In genomic region chr12:98998697-98999299, GRCh38 we compare ENCODE assay signal across 9 cellular contexts.
DNase-seq lines count a peak whose midpoint lies in the region; ATAC-seq and TF ChIP-seq lines count a peak whose summit lies in the region.
"Had no signal": no experiment of that assay in that cellular context is flagged by ENCODE, and none has a peak within 500 bp of the region (broad histone marks: within the 10 kb centered on the region; RNA-seq: fewer than 3 reads in every experiment).

No MANE protein-coding gene starts in this region.

- H3K4me2 ChIP-seq in IMR-90 (ENCODE audit: low read depth, low read length), result no peak overlapping the region
- H3K4me2 ChIP-seq in fibroblast of lung (ENCODE audit: extremely low read depth, insufficient read depth, low read length), result no peak overlapping the region

- H4K5ac ChIP-seq in IMR-90 (ENCODE audit: low read depth, low read length), result no peak overlapping the region

- intact Hi-C loops in IMR-90 (cut with micrococcal nuclease), result loop anchor here (1.0 to 2.0 kb wide), 5 partner anchors 272 to 574 kb away; no protein-coding TSS in a partner anchor

- H3K36me3 ChIP-seq in IMR-90 (ENCODE audit: control insufficient read depth, insufficient read depth, low read length) (no peaks in the 10 kb centered on the region), fibroblast of lung (ENCODE audit: control insufficient read depth, insufficient read depth, low read length) (no peaks in the 10 kb centered on the region)

- no peaks in the 10 kb centered on the region for H3K9me1 ChIP-seq in IMR-90 (ENCODE audit: insufficient read depth, low read length)

- no peak overlapping the region for H3K18ac ChIP-seq in IMR-90 (ENCODE audit: low read depth, low read length)

- no peak overlapping the region for H3K4ac ChIP-seq in IMR-90 (ENCODE audit: low read depth, low read length)

- DNase-seq in NOMO-1 treated with DMSO at 0.1 percent for 48 hours (lab: John Stamatoyannopoulos, UW; ENCODE audit: unreplicated experiment) (peak; percentile 49), NOMO-1 treated with dmso at 0.1 percent for 144 hours (lab: John Stamatoyannopoulos, UW; ENCODE audit: unreplicated experiment) (no peak), IMR-90 (peak; percentile 38), RPMI7951 (ENCODE audit: low read depth) (peak; percentile 40), fibroblast of lung (ENCODE audit: low read depth in 2 of 2) (peak; percentile 23 to 67), progenitor cell of endocrine pancreas (ENCODE audit: low spot score, unreplicated experiment) (no peak), HK-2 (ENCODE audit: unreplicated experiment) (no peak)

- H2BK5ac ChIP-seq in IMR-90 (ENCODE audit: low read depth, low read length, poor library complexity, severe bottlenecking), result no peak overlapping the region

- H4K91ac ChIP-seq in IMR-90 (ENCODE audit: insufficient read depth, low read depth, low read length), result no peak overlapping the region

- H4K20me1 ChIP-seq in IMR-90 (ENCODE audit: insufficient read depth, low read length) (no peaks in the 10 kb centered on the region), fibroblast of lung (ENCODE audit: control insufficient read depth, extremely low read depth, insufficient read depth, low read length) (no peaks in the 10 kb centered on the region)

- H2AFZ ChIP-seq in IMR-90 (replicated peaks; ENCODE audit: low read length, poor library complexity) (no peak overlapping the region), fibroblast of lung (ENCODE audit: low read length) (no peak overlapping the region)

- BruUV-seq in IMR-90 (replicated peaks; lab: Mats Ljungman, UMichigan), result no TSS peak

- H3K23ac ChIP-seq in IMR-90 (ENCODE audit: low read depth, low read length), result no peak overlapping the region

- no peak overlapping the region for H3K4me3 Mint-ChIP-seq in progenitor cell of endocrine pancreas (ENCODE audit: low read depth)
- H3K4me3 Mint-ChIP-seq: stimulated activated naive CD8-positive, alpha-beta T cell treated with anti-CD3 and anti-CD28 coated beads, Interleukin-15, Interleukin-2, amounts not matched to agents 100 ng/mL and 50 ng/mL, for 24 hours had no signal

- H4K8ac ChIP-seq in IMR-90 (ENCODE audit: low read depth in 2 of 2, low read length in 2 of 2), result no peak overlapping the region

- H3K36me3 Mint-ChIP-seq in progenitor cell of endocrine pancreas (ENCODE audit: insufficient read depth), result no peaks in the 10 kb centered on the region

- H2AK5ac ChIP-seq in IMR-90 (ENCODE audit: low read depth, low read length), result no peak overlapping the region

- POLR2A ChIA-PET in IMR-90 (lab: Charles Lee; ENCODE audit: unreplicated experiment), result interaction anchor here (0.6 kb wide), 1 partner anchor 12 kb away, joined by 3 read pairs; no protein-coding TSS in a partner anchor

- no peaks in the 10 kb centered on the region for H3K9me3 Mint-ChIP-seq in progenitor cell of endocrine pancreas (ENCODE audit: low read depth)
- H3K9me3 Mint-ChIP-seq: stimulated activated naive CD8-positive, alpha-beta T cell treated with anti-CD3 and anti-CD28 coated beads, Interleukin-15, Interleukin-2, amounts not matched to agents 100 ng/mL and 50 ng/mL, for 24 hours had no signal

- no peak overlapping the region for H2BK20ac ChIP-seq in IMR-90 (ENCODE audit: low read depth, low read length)

- 10% methylated on average over 2 of the region's 6 CpGs; no CpG with 5 or more reads in 1 of the 2 experiments for WGBS in IMR-90 (ENCODE audit: extremely low coverage in 2 of 2, insufficient read length in 1 of 2), 2 experiments

- ATAC-seq in GM21786 (IDR thresholded peaks at IDR 0.05; ENCODE audit: unreplicated experiment) (peak; percentile 87), IMR-90 (ENCODE audit: low read depth) (peak; percentile 91)

- H3K56ac ChIP-seq in IMR-90 (ENCODE audit: extremely low read depth, insufficient read depth, low read length), result no peak overlapping the region

- no peak overlapping the region for H2BK15ac ChIP-seq in IMR-90 (ENCODE audit: low read depth, low read length)

- H2AK9ac ChIP-seq in IMR-90 (replicated peaks; ENCODE audit: low read depth, low read length, poor library complexity), result no peak overlapping the region

- H3K27ac ChIP-seq in IMR-90 (ENCODE audit: insufficient read depth, low read length) (no peak overlapping the region), fibroblast of lung (ENCODE audit: insufficient read depth, low read length) (no peak overlapping the region)

- H3K9me3 ChIP-seq in IMR-90 (ENCODE audit: control insufficient read depth, insufficient read depth, low read length), result no peaks in the 10 kb centered on the region
- no peaks in the 10 kb centered on the region for H3K9me3 ChIP-seq in fibroblast of lung (ENCODE audit: control insufficient read depth, insufficient read depth, low read depth, low read length)

- H3K79me1 ChIP-seq in IMR-90 (ENCODE audit: low read depth in 1 of 2, low read length in 2 of 2), result no peaks in the 10 kb centered on the region

- no peaks in the 10 kb centered on the region for H3K79me2 ChIP-seq in fibroblast of lung (ENCODE audit: control insufficient read depth, insufficient read depth, low read length)

- dilution Hi-C loops in IMR-90 (cut with HindIII; ENCODE audit: low sequenced_read_pairs, unreplicated experiment), result no loop called here

- no peak for TF ChIP-seq POLR2A in IMR-90 (IDR thresholded peaks at IDR 0.05; ENCODE audit: low read depth, low read length)

- no peak overlapping the region for H3K9ac ChIP-seq in IMR-90 (ENCODE audit: low read depth, low read length)
- H3K9ac ChIP-seq in fibroblast of lung (ENCODE audit: insufficient read depth, low read length), result no peak overlapping the region

- no peaks in the 10 kb centered on the region for H3K4me1 Mint-ChIP-seq in progenitor cell of endocrine pancreas (ENCODE audit: low read depth)

- H2BK120ac ChIP-seq in IMR-90 (ENCODE audit: low read depth, low read length), result no peak overlapping the region

- CTCF ChIA-PET in IMR-90 (lab: Yijun Ruan, JAX), result interaction anchor here (0.6 to 1.8 kb wide), 10 partner anchors 9 to 300 kb away, joined by 3 to 10 read pairs (median 4); no protein-coding TSS in a partner anchor

- H3K4me1 ChIP-seq in IMR-90 (ENCODE audit: control insufficient read depth, insufficient read depth, low read length) (no peaks in the 10 kb centered on the region), fibroblast of lung (ENCODE audit: control insufficient read depth, extremely low read depth, insufficient read depth, low read length) (no peaks in the 10 kb centered on the region)

- H3K14ac ChIP-seq in IMR-90 (replicated peaks; ENCODE audit: low read depth, low read length), result no peak overlapping the region

- no peaks in the 10 kb centered on the region for H3K27me3 ChIP-seq in IMR-90 (ENCODE audit: control insufficient read depth, insufficient read depth, low read length)
- H3K27me3 ChIP-seq in fibroblast of lung (ENCODE audit: control insufficient read depth, insufficient read depth, low read length), result no peaks in the 10 kb centered on the region

- no peak overlapping the region for H3K27ac Mint-ChIP-seq in progenitor cell of endocrine pancreas
- H3K27ac Mint-ChIP-seq: stimulated activated naive CD8-positive, alpha-beta T cell treated with anti-CD3 and anti-CD28 coated beads, Interleukin-15, Interleukin-2, amounts not matched to agents 100 ng/mL and 50 ng/mL, for 24 hours had no signal

- no peaks in the 10 kb centered on the region for H3K27me3 Mint-ChIP-seq in progenitor cell of endocrine pancreas

- no peak overlapping the region for H3K4me3 ChIP-seq in IMR-90 (ENCODE audit: insufficient read depth, low read depth, low read length)
- no peak overlapping the region for H3K4me3 ChIP-seq in fibroblast of lung (replicated peaks in 1 of 4; ENCODE audit: control extremely low read depth in 1 of 4, insufficient read depth in 1 of 4, low read depth in 3 of 4, low read length in 4 of 4)

- peak; percentile 83 for TF ChIP-seq RAD21 in IMR-90 (IDR thresholded peaks at IDR 0.05; ENCODE audit: low read length)

- in situ Hi-C loops in IMR-90 (cut with MboI; ENCODE audit: low sequenced_read_pairs), result loop anchor here (10.0 to 25.0 kb wide), 2 partner anchors 274 to 436 kb away; no protein-coding TSS in a partner anchor

- TF ChIP-seq CTCF in IMR-90 (conservative IDR thresholded peaks at IDR 0.05; ENCODE audit: low read depth, low read length) (peak; percentile 80), fibroblast of lung (conservative IDR thresholded peaks at IDR 0.05 in 1 of 2, IDR thresholded peaks at IDR 0.05 in 1 of 2; ENCODE audit: low read depth in 1 of 2, low read length in 2 of 2) (peak; percentile 56 to 65), progenitor cell of endocrine pancreas (IDR thresholded peaks at IDR 0.05; ENCODE audit: unreplicated experiment) (peak; percentile 82)

TF ChIP-seq in IMR-90, 13 proteins besides CTCF, POLR2A, EP300 and RAD21:
- no peak for TF ChIP-seq MAFK (IDR thresholded peaks at IDR 0.05; ENCODE audit: low read depth, low read length)
- peak; percentile 66 for TF ChIP-seq SMC3 (IDR thresholded peaks at IDR 0.05; ENCODE audit: low read depth, low read length)
- peak; percentile 42; the same call in 1 of the 2 replicates for TF ChIP-seq CEBPB (IDR thresholded peaks at IDR 0.05; ENCODE audit: low read depth, low read length)

Comparison
In these comparisons a context has a peak if more than half of its experiments do, and no peak if none do; other contexts are left out.
1. DNase-seq: peak in NOMO-1 treated with DMSO at 0.1 percent for 48 hours (single experiment), IMR-90 (single experiment), RPMI7951 (single experiment) and fibroblast of lung (2 of 2); none in NOMO-1 treated with dmso at 0.1 percent for 144 hours (single experiment), progenitor cell of endocrine pancreas (single experiment) and HK-2 (single experiment).
2. Peak in every context shown above with its lines, with median percentiles within 50 percentile points of each other: CTCF ChIP-seq.